ENCODE assay signal across 12 cellular contexts in the genomic region with DNA sequence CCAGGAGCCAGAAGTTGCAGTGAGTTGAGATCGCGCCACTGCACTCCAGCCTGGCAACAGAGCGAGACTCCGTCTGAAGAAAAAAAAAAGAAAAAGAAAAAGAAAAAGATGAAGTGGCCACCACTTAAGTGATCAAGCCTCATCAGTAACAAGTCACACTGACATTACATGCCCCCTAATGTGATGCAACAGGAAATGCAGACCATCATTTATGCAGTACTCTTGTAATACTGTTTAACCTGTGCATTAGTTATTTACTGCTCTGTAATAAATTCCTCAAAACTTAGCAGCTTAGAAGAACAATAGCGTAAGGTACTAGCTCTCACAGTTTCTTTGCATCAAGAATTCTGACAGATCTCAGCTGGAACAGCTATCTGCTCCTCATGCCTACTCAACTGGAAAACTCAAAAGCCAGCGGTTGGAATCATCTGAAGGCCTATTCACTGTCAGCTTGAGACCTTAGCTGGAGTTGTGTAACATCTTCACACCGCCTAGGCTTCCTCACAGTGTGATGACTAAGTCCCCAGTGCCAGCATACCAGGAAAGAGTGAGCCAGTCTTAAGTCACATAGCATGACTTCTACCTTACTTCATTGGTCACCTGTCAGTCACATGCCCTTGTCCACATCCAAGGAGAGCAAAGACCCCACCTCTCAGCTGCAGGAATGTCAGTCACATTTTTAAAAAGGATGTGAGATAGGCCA. TPM values are rescaled to one million over a fixed set of nuclear protein-coding genes. Genes with fewer than 3 reads are reported as not detected.
DNase-seq lines count a peak whose midpoint lies in the region; ATAC-seq and TF ChIP-seq lines count a peak whose summit lies in the region.
"Had no signal": no experiment of that assay in that cellular context is flagged by ENCODE, and none has a peak within 500 bp of the region (broad histone marks: within the 10 kb centered on the region; RNA-seq: fewer than 3 reads in every experiment).

No MANE protein-coding gene starts in this region.

- H3K4me3 Mint-ChIP-seq in stimulated activated effector memory CD8-positive, alpha-beta T cell treated with anti-CD3 and anti-CD28 coated beads, Interleukin-12 subunit alpha, Interleukin-12 subunit beta, amount 100 ng/mL, for 72 hours = no peak overlapping the region
- H3K4me3 Mint-ChIP-seq: CD8-positive, alpha-beta memory T cell had no signal

- no peaks in the 10 kb centered on the region for H3K36me3 Mint-ChIP-seq in activated naive CD4-positive, alpha-beta T cell treated with anti-CD3 and anti-CD28 coated beads, Interleukin-2, amount 50 U/mL, for 72 hours
- no peaks in the 10 kb centered on the region for H3K36me3 Mint-ChIP-seq in stimulated activated effector memory CD8-positive, alpha-beta T cell treated with anti-CD3 and anti-CD28 coated beads, Interleukin-12 subunit alpha, Interleukin-12 subunit beta, amount 100 ng/mL, for 72 hours
- H3K36me3 Mint-ChIP-seq: CD8-positive, alpha-beta memory T cell had no signal

- no peaks in the 10 kb centered on the region for H3K4me1 Mint-ChIP-seq in stimulated activated effector memory CD8-positive, alpha-beta T cell treated with anti-CD3 and anti-CD28 coated beads, Interleukin-12 subunit alpha, Interleukin-12 subunit beta, amount 100 ng/mL, for 72 hours
- H3K4me1 Mint-ChIP-seq: CD8-positive, alpha-beta memory T cell had no signal

- no peaks in the 10 kb centered on the region for H3K9me3 Mint-ChIP-seq in activated naive CD4-positive, alpha-beta T cell treated with anti-CD3 and anti-CD28 coated beads, Interleukin-2, amount 50 U/mL, for 72 hours
- H3K9me3 Mint-ChIP-seq in stimulated activated effector memory CD8-positive, alpha-beta T cell treated with anti-CD3 and anti-CD28 coated beads, Interleukin-12 subunit alpha, Interleukin-12 subunit beta, amount 100 ng/mL, for 72 hours = no peaks in the 10 kb centered on the region
- H3K9me3 Mint-ChIP-seq: CD8-positive, alpha-beta memory T cell had no signal

- H3K27ac Mint-ChIP-seq in activated naive CD4-positive, alpha-beta T cell treated with anti-CD3 and anti-CD28 coated beads, Interleukin-2, amount 50 U/mL, for 72 hours = no peak overlapping the region
- no peak overlapping the region for H3K27ac Mint-ChIP-seq in stimulated activated effector memory CD8-positive, alpha-beta T cell treated with anti-CD3 and anti-CD28 coated beads, Interleukin-12 subunit alpha, Interleukin-12 subunit beta, amount 100 ng/mL, for 72 hours

- DNase-seq in activated naive CD4-positive, alpha-beta T cell treated with anti-CD3 and anti-CD28 coated beads, Interleukin-2, amount 50 U/mL, for 72 hours (ENCODE audit: low spot score in 2 of 2) = no peak
- DNase-seq in activated naive CD4-positive, alpha-beta T cell treated with Interleukin-2 at 50 U/mL for 16 hours = no peak
- DNase-seq in RPMI7951 (ENCODE audit: low read depth) (peak; percentile 92), fibroblast of pulmonary artery (ENCODE audit: low read depth) (peak; percentile 89)
- no peak for DNase-seq in stimulated activated effector memory CD8-positive, alpha-beta T cell treated with anti-CD3 and anti-CD28 coated beads, Interleukin-12 subunit alpha, Interleukin-12 subunit beta, amount 100 ng/mL, for 72 hours (ENCODE audit: low spot score in 2 of 2)
- DNase-seq in stimulated activated CD4-positive, alpha-beta T cell treated with anti-CD3 and anti-CD28 coated beads, Interleukin-2, amount 100 ng/mL, for 48 hours = no peak
- DNase-seq: CD8-positive, alpha-beta memory T cell; cerebellar nuclear complex; MM.1S; WERI-Rb-1 had no signal

- peak; percentile 46 to 69 for ATAC-seq in activated naive CD4-positive, alpha-beta T cell treated with anti-CD3 and anti-CD28 coated beads, Interleukin-2, amount 50 U/mL, for 72 hours
- ATAC-seq in stimulated activated effector memory CD8-positive, alpha-beta T cell treated with anti-CD3 and anti-CD28 coated beads, Interleukin-12 subunit alpha, Interleukin-12 subunit beta, amount 100 ng/mL, for 72 hours = peak; percentile 80
- ATAC-seq in GM21515 (IDR thresholded peaks at IDR 0.05; ENCODE audit: unreplicated experiment) = no peak
- no peak for ATAC-seq in GM19324 (IDR thresholded peaks at IDR 0.05; ENCODE audit: low FRiP score, unreplicated experiment)

- no peak for TF ChIP-seq CTCF in fibroblast of pulmonary artery (IDR thresholded peaks at IDR 0.05; ENCODE audit: low read length, missing control alignments)

- H3K4me3 ChIP-seq in fibroblast of pulmonary artery (replicated peaks; ENCODE audit: low read depth, low read length) = no peak overlapping the region

RNA-seq across cellular contexts. Expression of gene EPS8, which starts 31.5 kb away (rescaled TPM):
- total RNA-seq in activated naive CD4-positive, alpha-beta T cell treated with anti-CD3 and anti-CD28 coated beads, Interleukin-2, amount 50 U/mL, for 72 hours = 1 to 10 TPM; 4.9 to 6.0 TPM
- total RNA-seq in RPMI7951 (2014; rRNA removed; shearing (Covaris generic)) = 34.4 and 38.4 TPM in 2 replicates

Comparison
In these comparisons a context has a peak if more than half of its experiments do, and no peak if none do; other contexts are left out.
1. ATAC-seq: peak in activated naive CD4-positive, alpha-beta T cell treated with anti-CD3 and anti-CD28 coated beads, Interleukin-2, amount 50 U/mL, for 72 hours (2 of 2) and stimulated activated effector memory CD8-positive, alpha-beta T cell treated with anti-CD3 and anti-CD28 coated beads, Interleukin-12 subunit alpha, Interleukin-12 subunit beta, amount 100 ng/mL, for 72 hours (single experiment); none in GM21515 (single experiment) and GM19324 (single experiment).
2. DNase-seq: peak in RPMI7951 (single experiment) and fibroblast of pulmonary artery (single experiment); none in activated naive CD4-positive, alpha-beta T cell treated with anti-CD3 and anti-CD28 coated beads, Interleukin-2, amount 50 U/mL, for 72 hours (0 of 2), activated naive CD4-positive, alpha-beta T cell treated with Interleukin-2 at 50 U/mL for 16 hours (single experiment), stimulated activated effector memory CD8-positive, alpha-beta T cell treated with anti-CD3 and anti-CD28 coated beads, Interleukin-12 subunit alpha, Interleukin-12 subunit beta, amount 100 ng/mL, for 72 hours (0 of 2) and stimulated activated CD4-positive, alpha-beta T cell treated with anti-CD3 and anti-CD28 coated beads, Interleukin-2, amount 100 ng/mL, for 48 hours (0 of 2).